Comparison of ENCODE assay signal across 2 cellular contexts in genomic region chr1:196450143-196450911, GRCh38.
TF ChIP-seq lines count a peak whose summit lies in the region.

No MANE protein-coding gene starts in this region.

TF ChIP-seq in liver, 16 proteins besides CTCF, POLR2A, EP300 and RAD21 (continued from another document):
- TF ChIP-seq ZBTB33 (IDR thresholded peaks at IDR 0.05) (no peak), TAF1 (conservative IDR thresholded peaks at IDR 0.05) (no peak)
TF ChIP-seq in liver: peak in this region for 6.

TF ChIP-seq in HepG2, 621 proteins besides CTCF, POLR2A, EP300 and RAD21 (continued from another document):
- no peak for TF ChIP-seq MYPOP (CRISPR knock-in tag; IDR thresholded peaks at IDR 0.05)
- no peak for TF ChIP-seq ARNT2 (CRISPR knock-in tag; IDR thresholded peaks at IDR 0.05; ENCODE audit: low read depth)
- TF ChIP-seq ZBTB34 (CRISPR knock-in tag; IDR thresholded peaks at IDR 0.05): no peak
- TF ChIP-seq ZNF766 (CRISPR knock-in tag; IDR thresholded peaks at IDR 0.05; ENCODE audit: borderline replicate concordance): no peak
- TF ChIP-seq BRF2 (CRISPR knock-in tag; IDR thresholded peaks at IDR 0.05): no peak
- TF ChIP-seq CSRNP1 (CRISPR knock-in tag; IDR thresholded peaks at IDR 0.05): no peak
- no peak for TF ChIP-seq DR1 (CRISPR knock-in tag; IDR thresholded peaks at IDR 0.05)
- TF ChIP-seq ZNF790 (CRISPR knock-in tag; IDR thresholded peaks at IDR 0.05; ENCODE audit: borderline replicate concordance): no peak
